Comparison of ENCODE assay signal across 17 cellular contexts in genomic region chr15:31523655-31524049, GRCh38.
DNase-seq lines count a peak whose midpoint lies in the region; ATAC-seq, FAIRE-seq and TF ChIP-seq lines count a peak whose summit lies in the region.
"Had no signal": no experiment of that assay in that cellular context is flagged by ENCODE, and none has a peak within 500 bp of the region (broad histone marks: within the 10 kb centered on the region; RNA-seq: fewer than 3 reads in every experiment).

No MANE protein-coding gene starts in this region.

- no CpG with 5 or more reads among the region's 5 CpGs for WGBS in HepG2 (ENCODE audit: low lambda C conversion rate)
- no CpG with 5 or more reads among the region's 5 CpGs for WGBS in right lobe of liver (ENCODE audit: insufficient coverage, low coverage, low lambda C conversion rate, missing lambda C conversion rate)

- H3K4me3 Mint-ChIP-seq in T-helper 17 cell: no peak overlapping the region
- H3K4me3 Mint-ChIP-seq: CD8-positive, alpha-beta T cell; H9 had no signal

- peaks cover 31% of the 10 kb centered on the region for H3K27me3 Mint-ChIP-seq in T-helper 17 cell

- H3K27ac ChIP-seq in HepG2 (ENCODE audit: extremely low read length, insufficient read depth, low read length) (no peak overlapping the region), right lobe of liver (no peak overlapping the region)

- CTCF ChIA-PET in HepG2 (lab: Yijun Ruan, JAX; ENCODE audit: low intra/inter-chr PET ratio, low total read pairs): no interaction called here

- H3K4me3 ChIP-seq in HepG2 (replicated peaks in 1 of 3; ENCODE audit: insufficient read depth in 1 of 3, low read depth in 2 of 3, low read length in 3 of 3): no peak overlapping the region
- no peak overlapping the region for H3K4me3 ChIP-seq in right lobe of liver

- peaks cover 0 to 3% of the 10 kb centered on the region in 2 experiments; a peak in 1 of 5 replicates for H3K27me3 ChIP-seq in HepG2 (ENCODE audit: control insufficient read depth in 1 of 2, insufficient read depth in 2 of 2, low read length in 2 of 2)
- H3K27me3 ChIP-seq in right lobe of liver: no peaks in the 10 kb centered on the region

- no peak overlapping the region for H2AFZ ChIP-seq in HepG2 (ENCODE audit: low read length)

- H3K36me3 Mint-ChIP-seq in T-helper 17 cell (ENCODE audit: low read depth): peaks cover 3% of the 10 kb centered on the region
- H3K36me3 Mint-ChIP-seq: CD8-positive, alpha-beta T cell had no signal

- POLR2A ChIA-PET in HepG2 (lab: Yijun Ruan, JAX): no interaction called here

- no peaks in the 10 kb centered on the region for H3K9me3 ChIP-seq in HepG2 (ENCODE audit: low read length)
- no peaks in the 10 kb centered on the region for H3K9me3 ChIP-seq in right lobe of liver
- H3K9me3 ChIP-seq in T-helper 17 cell (ENCODE audit: control insufficient read depth, low read length, poor library complexity, severe bottlenecking): no peaks in the 10 kb centered on the region

- no peak for TF ChIP-seq RAD21 in HepG2 (CRISPR knock-in tag; IDR thresholded peaks at IDR 0.05)

- TF ChIP-seq CTCF in HepG2 (CRISPR knock-in tag; IDR thresholded peaks at IDR 0.05) (0 out of 2 replicates have a peak, but pooled peaks have one; percentile 12), right lobe of liver (IDR thresholded peaks at IDR 0.05) (no peak)

- H4K20me1 ChIP-seq in HepG2 (ENCODE audit: insufficient read depth, low read length): no peaks in the 10 kb centered on the region

- DNase-seq in HepG2 (ENCODE audit: low spot score): peak; percentile 3
- no peak for DNase-seq in right lobe of liver
- DNase-seq in T-helper 17 cell: no peak
- DNase-seq in posterior vena cava (ENCODE audit: low spot score): peak; percentile 38
- no peak for DNase-seq in dermis blood vessel endothelial cell
- DNase-seq: ACHN; AML-193; Calu3; CD8-positive, alpha-beta T cell; DMS79 treated with DMSO at 0.1 percent for 48 hours; GF-D8; GOT3; H9; IMR-90; KBM-7 had no signal

- TF ChIP-seq POLR2A in HepG2 (IDR thresholded peaks at IDR 0.05; ENCODE audit: insufficient read depth in 1 of 2, low read depth in 2 of 2, low read length in 2 of 2): no peak
- TF ChIP-seq POLR2A in right lobe of liver (IDR thresholded peaks at IDR 0.05): no peak

- H3K36me3 ChIP-seq in HepG2 (replicated peaks in 1 of 2; ENCODE audit: control insufficient read depth in 1 of 2, insufficient read depth in 2 of 2, low read length in 2 of 2) (no peaks in the 10 kb centered on the region), right lobe of liver (no peaks in the 10 kb centered on the region)

- H3K79me2 ChIP-seq in HepG2 (ENCODE audit: insufficient read depth, low read length): no peaks in the 10 kb centered on the region

- in situ Hi-C loops in HepG2 (cut with HindIII; ENCODE audit: extremely low pct_ligation_motif_present, low pct_unique_long_range_greater_than_20kb): no loop called here

- peak overlapping the region; percentile 43 for H3K27ac Mint-ChIP-seq in T-helper 17 cell
- H3K27ac Mint-ChIP-seq: CD8-positive, alpha-beta T cell had no signal

- no peaks in the 10 kb centered on the region for H3K4me1 ChIP-seq in HepG2 (ENCODE audit: insufficient read depth, low read length)
- no peaks in the 10 kb centered on the region for H3K4me1 ChIP-seq in right lobe of liver

- TF ChIP-seq EP300 in HepG2 (IDR thresholded peaks at IDR 0.05; ENCODE audit: low read depth in 2 of 2, low read length in 2 of 2) (no peak), HepG2 (CRISPR knock-in tag; IDR thresholded peaks at IDR 0.05; ENCODE audit: borderline replicate concordance) (no peak)

- intact Hi-C loops in HepG2 (cut with micrococcal nuclease; ENCODE audit: unreplicated experiment) (no loop called here), right lobe of liver (cut with DNase I) (no loop called here), posterior vena cava (cut with DNase I) (no loop called here)

- no TSS peak for BruUV-seq in HepG2 (replicated peaks; lab: Mats Ljungman, UMichigan)

- no peak overlapping the region for H3K4me2 ChIP-seq in HepG2 (ENCODE audit: low read depth, low read length)

- FAIRE-seq in HepG2 (lab: Jason Lieb, UNC): no peak
- FAIRE-seq: A204.1 had no signal

- ATAC-seq in HepG2: peak; percentile 76
- no peak for ATAC-seq in right lobe of liver
- ATAC-seq in T-helper 17 cell: no peak
- ATAC-seq in HG03571 (IDR thresholded peaks at IDR 0.05; ENCODE audit: unreplicated experiment): no peak
- ATAC-seq: CD8-positive, alpha-beta T cell had no signal

- H3K9ac ChIP-seq in HepG2 (ENCODE audit: insufficient read depth, low read depth, low read length): no peak overlapping the region

- peaks cover 4% of the 10 kb centered on the region for H3K4me1 Mint-ChIP-seq in T-helper 17 cell

TF ChIP-seq in HepG2, 621 proteins besides CTCF, POLR2A, EP300 and RAD21:
- peak; percentile 62 for TF ChIP-seq HNF4A (CRISPR knock-in tag; IDR thresholded peaks at IDR 0.05)
- TF ChIP-seq, protein P1, sequence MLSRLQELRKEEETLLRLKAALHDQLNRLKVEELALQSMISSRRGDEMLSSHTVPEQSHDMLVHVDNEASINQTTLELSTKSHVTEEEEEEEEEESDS (CRISPR knock-in tag; IDR thresholded peaks at IDR 0.05; ENCODE audit: borderline replicate concordance): no peak
- TF ChIP-seq, protein P2, sequence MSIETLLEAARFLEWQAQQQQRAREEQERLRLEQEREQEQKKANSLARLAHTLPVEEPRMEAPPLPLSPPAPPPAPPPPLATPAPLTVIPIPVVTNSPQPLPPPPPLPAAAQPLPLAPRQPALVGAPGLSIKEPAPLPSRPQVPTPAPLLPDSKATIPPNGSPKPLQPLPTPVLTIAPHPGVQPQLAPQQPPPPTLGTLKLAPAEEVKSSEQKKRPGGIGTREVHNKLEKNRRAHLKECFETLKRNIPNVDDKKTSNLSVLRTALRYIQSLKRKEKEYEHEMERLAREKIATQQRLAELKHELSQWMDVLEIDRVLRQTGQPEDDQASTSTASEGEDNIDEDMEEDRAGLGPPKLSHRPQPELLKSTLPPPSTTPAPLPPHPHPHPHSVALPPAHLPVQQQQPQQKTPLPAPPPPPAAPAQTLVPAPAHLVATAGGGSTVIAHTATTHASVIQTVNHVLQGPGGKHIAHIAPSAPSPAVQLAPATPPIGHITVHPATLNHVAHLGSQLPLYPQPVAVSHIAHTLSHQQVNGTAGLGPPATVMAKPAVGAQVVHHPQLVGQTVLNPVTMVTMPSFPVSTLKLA (IDR thresholded peaks at IDR 0.05): no peak

Comparison
In these comparisons a context has a peak if more than half of its experiments do, and no peak if none do; other contexts are left out.
1. DNase-seq: peak in HepG2 (single experiment) and posterior vena cava (single experiment); none in right lobe of liver (0 of 3), T-helper 17 cell (0 of 3) and dermis blood vessel endothelial cell (single experiment).